12 cellular contexts compared by ENCODE assay signal in genomic region chr2:225013432-225014048, GRCh38. TPM values are rescaled to one million over a fixed set of nuclear protein-coding genes. Genes with fewer than 3 reads are reported as not detected.
DNase-seq lines count a peak whose midpoint lies in the region; ATAC-seq, FAIRE-seq and TF ChIP-seq lines count a peak whose summit lies in the region.
"Had no signal": no experiment of that assay in that cellular context is flagged by ENCODE, and none has a peak within 500 bp of the region (broad histone marks: within the 10 kb centered on the region; RNA-seq: fewer than 3 reads in every experiment).

No MANE protein-coding gene starts in this region.

- no peak overlapping the region for H2BK20ac ChIP-seq in H9 (ENCODE audit: low read depth, low read length, poor library complexity, severe bottlenecking)

- H2BK120ac ChIP-seq in mesenchymal stem cell (ENCODE audit: low read depth, low read length) (no peak overlapping the region), H9 (ENCODE audit: low read depth, low read length, poor library complexity, severe bottlenecking) (no peak overlapping the region)

- peak; percentile 49 for FAIRE-seq in GM19239 (lab: Jason Lieb, UNC)

- H3K9me3 ChIP-seq in mesenchymal stem cell (ENCODE audit: control insufficient read depth, low read length): no peaks in the 10 kb centered on the region
- no peaks in the 10 kb centered on the region for H3K9me3 ChIP-seq in H9 (ENCODE audit: control insufficient read depth, low read depth, low read length)
- H3K9me3 ChIP-seq: mucosa of descending colon, SK-N-SH had no signal

- peak overlapping the region; percentile 69 for H3K4me3 Mint-ChIP-seq in activated T-helper 17 cell treated with anti-CD3 and anti-CD28 coated beads, Interleukin-2, amount 50 U/mL, for 72 hours
- H3K4me3 Mint-ChIP-seq in H9: no peak overlapping the region

- H2BK5ac ChIP-seq in mesenchymal stem cell (ENCODE audit: low read depth, low read length, poor library complexity, severe bottlenecking): no peak overlapping the region
- no peak overlapping the region for H2BK5ac ChIP-seq in H9 (ENCODE audit: insufficient read length, low read length)

- peak overlapping the region; percentile 90 for H3K27ac Mint-ChIP-seq in activated T-helper 17 cell treated with anti-CD3 and anti-CD28 coated beads, Interleukin-2, amount 50 U/mL, for 72 hours
- H3K27ac Mint-ChIP-seq in H9: peak overlapping the region in 1 of 3 experiments; percentile 7; a peak in 1 of 7 replicates

- WGBS in mesenchymal stem cell: 80% methylated on average over 2 of the region's 2 CpGs
- no CpG with 5 or more reads among the region's 2 CpGs for WGBS in H9 (ENCODE audit: extremely low coverage, insufficient read length, low lambda C conversion rate)

- H4K91ac ChIP-seq in mesenchymal stem cell (ENCODE audit: low read length): no peak overlapping the region
- no peak overlapping the region for H4K91ac ChIP-seq in H9 (ENCODE audit: insufficient read length, low read depth, low read length)

- peak; percentile 17 for ATAC-seq in activated T-helper 17 cell treated with anti-CD3 and anti-CD28 coated beads, Interleukin-2, amount 50 U/mL, for 72 hours (replicated peaks)
- no peak for ATAC-seq in HG03342 (IDR thresholded peaks at IDR 0.05; ENCODE audit: unreplicated experiment)
- ATAC-seq in activated CD4-positive, CD25-positive, alpha-beta regulatory T cell treated with anti-CD3 and anti-CD28 coated beads, Interleukin-2, amount 50 U/mL, for 24 hours: no peak
- ATAC-seq: mucosa of descending colon had no signal

- H2AFZ ChIP-seq in ACC112 (ENCODE audit: low read length, unreplicated experiment) (no peak overlapping the region), mesenchymal stem cell (ENCODE audit: low read depth, low read length) (no peak overlapping the region), H9 (ENCODE audit: low read length) (no peak overlapping the region)

- no peak overlapping the region for H4K5ac ChIP-seq in H9 (ENCODE audit: insufficient read length, low read depth, low read length)

- no peak overlapping the region for H2BK15ac ChIP-seq in mesenchymal stem cell (ENCODE audit: low read depth, poor library complexity, severe bottlenecking)
- H2BK15ac ChIP-seq in H9 (ENCODE audit: low read depth, low read length): no peak overlapping the region

- H3K18ac ChIP-seq in mesenchymal stem cell (ENCODE audit: low read depth in 1 of 2, low read length in 2 of 2) (no peak overlapping the region), H9 (ENCODE audit: insufficient read length, low read depth, low read length) (no peak overlapping the region)

- H3K14ac ChIP-seq in mesenchymal stem cell (ENCODE audit: low read length in 2 of 2) (no peak overlapping the region), H9 (ENCODE audit: insufficient read depth, low read length) (no peak overlapping the region)

- H3K27me3 ChIP-seq in ACC112 (ENCODE audit: insufficient read depth, low read length): no peaks in the 10 kb centered on the region
- no peaks in the 10 kb centered on the region for H3K27me3 ChIP-seq in mesenchymal stem cell (ENCODE audit: control insufficient read depth in 1 of 2, insufficient read depth in 1 of 2, low read length in 2 of 2)
- no peaks in the 10 kb centered on the region for H3K27me3 ChIP-seq in H9 (ENCODE audit: insufficient read depth, low read length)

- H3K27ac ChIP-seq in ACC112 (ENCODE audit: low read depth, low read length) (peak overlapping the region; percentile 94), mesenchymal stem cell (ENCODE audit: low read length, poor library complexity, severe bottlenecking) (no peak overlapping the region), H9 (ENCODE audit: insufficient read length, low read depth, low read length) (no peak overlapping the region)

- H3K9ac ChIP-seq in mesenchymal stem cell (ENCODE audit: low read length) (no peak overlapping the region), H9 (ENCODE audit: extremely low read depth, insufficient read length, low read length) (no peak overlapping the region)
- H3K9ac ChIP-seq: SK-N-SH had no signal

- H3K56ac ChIP-seq in H9 (ENCODE audit: insufficient read length, low read depth, low read length): no peak overlapping the region

- H4K8ac ChIP-seq in mesenchymal stem cell (ENCODE audit: low read length) (no peak overlapping the region), H9 (replicated peaks; ENCODE audit: insufficient read length, low read depth, low read length) (no peak overlapping the region)

- H3K4me2 ChIP-seq in mesenchymal stem cell (ENCODE audit: low read length, poor library complexity, severe bottlenecking) (no peak overlapping the region), H9 (ENCODE audit: insufficient read depth, insufficient read length, low read length) (no peak overlapping the region)
- H3K4me2 ChIP-seq: SK-N-SH had no signal

- H3K4me3 ChIP-seq in ACC112 (ENCODE audit: low read depth, low read length): no peak overlapping the region
- no peak overlapping the region for H3K4me3 ChIP-seq in mesenchymal stem cell (ENCODE audit: insufficient read depth in 1 of 2, low read depth in 1 of 2, low read length in 2 of 2)
- H3K4me3 ChIP-seq: mucosa of descending colon had no signal

- no peaks in the 10 kb centered on the region for H4K20me1 ChIP-seq in H9 (ENCODE audit: control insufficient read depth, insufficient read depth, insufficient read length)

- H3K23ac ChIP-seq in mesenchymal stem cell (ENCODE audit: low read length in 2 of 2) (no peak overlapping the region), H9 (ENCODE audit: insufficient read length, low read depth, low read length) (no peak overlapping the region)

- peaks cover 6% of the 10 kb centered on the region for H3K36me3 Mint-ChIP-seq in activated T-helper 17 cell treated with anti-CD3 and anti-CD28 coated beads, Interleukin-2, amount 50 U/mL, for 72 hours (ENCODE audit: low read depth)
- no peaks in the 10 kb centered on the region for H3K36me3 Mint-ChIP-seq in H9 (ENCODE audit: insufficient read depth in 1 of 3, low read depth in 3 of 3)

- peaks cover 4% of the 10 kb centered on the region for H3K79me1 ChIP-seq in mesenchymal stem cell (replicated peaks; ENCODE audit: low read length, poor library complexity, severe bottlenecking)
- H3K79me1 ChIP-seq in H9 (ENCODE audit: insufficient read depth, low read depth, low read length, poor library complexity, severe bottlenecking): no peaks in the 10 kb centered on the region

- DNase-seq in GM19239 (ENCODE audit: insufficient read length, low spot score) (no peak), mesenchymal stem cell (peak; percentile 22), H9 (no peak), NCI-H510A treated with DMSO at 0.1 percent for 48 hours (lab: John Stamatoyannopoulos, UW) (no peak)
- DNase-seq: cortex of kidney, mucosa of descending colon, NCI-H187, SK-N-SH had no signal

- no peak overlapping the region for H2AK5ac ChIP-seq in mesenchymal stem cell (ENCODE audit: low read length, severe bottlenecking)
- H2AK5ac ChIP-seq in H9 (ENCODE audit: insufficient read length, low read length): no peak overlapping the region

- no peaks in the 10 kb centered on the region for H3K27me3 Mint-ChIP-seq in activated T-helper 17 cell treated with anti-CD3 and anti-CD28 coated beads, Interleukin-2, amount 50 U/mL, for 72 hours
- H3K27me3 Mint-ChIP-seq in H9 (ENCODE audit: low read depth): no peaks in the 10 kb centered on the region

- H3K9me3 Mint-ChIP-seq in activated T-helper 17 cell treated with anti-CD3 and anti-CD28 coated beads, Interleukin-2, amount 50 U/mL, for 72 hours: no peaks in the 10 kb centered on the region
- no peaks in the 10 kb centered on the region for H3K9me3 Mint-ChIP-seq in H9

- H3K23me2 ChIP-seq in H9 (ENCODE audit: insufficient read length, low read depth, low read length, poor library complexity, severe bottlenecking): no peaks in the 10 kb centered on the region

- H3K4me1 ChIP-seq in ACC112 (ENCODE audit: control insufficient read depth, insufficient read depth, low read length, unreplicated experiment) (peaks cover 55% of the 10 kb centered on the region), mesenchymal stem cell (ENCODE audit: control insufficient read depth, insufficient read depth, low read depth, low read length) (peaks cover 8% of the 10 kb centered on the region), H9 (ENCODE audit: insufficient read depth, low read length) (no peaks in the 10 kb centered on the region)

- TF ChIP-seq CTCF in H9 (conservative IDR thresholded peaks at IDR 0.05): no peak

- no peak overlapping the region for H2BK12ac ChIP-seq in mesenchymal stem cell (ENCODE audit: low read length in 2 of 2)
- no peak overlapping the region for H2BK12ac ChIP-seq in H9 (ENCODE audit: insufficient read length, low read depth, low read length)

- H3K4ac ChIP-seq in mesenchymal stem cell (ENCODE audit: low read depth in 1 of 2, low read length in 2 of 2) (no peak overlapping the region), H9 (ENCODE audit: low read depth, low read length) (no peak overlapping the region)

- H3K4me1 Mint-ChIP-seq in activated T-helper 17 cell treated with anti-CD3 and anti-CD28 coated beads, Interleukin-2, amount 50 U/mL, for 72 hours: peaks cover 50% of the 10 kb centered on the region
- H3K4me1 Mint-ChIP-seq in H9: peaks cover 13 to 18% of the 10 kb centered on the region in 2 experiments

- peaks cover 68% of the 10 kb centered on the region for H3K79me2 ChIP-seq in ACC112 (ENCODE audit: control insufficient read depth, insufficient read depth, low read length, unreplicated experiment)
- no peaks in the 10 kb centered on the region for H3K79me2 ChIP-seq in H9 (ENCODE audit: insufficient read depth, low read length)

- H3K36me3 ChIP-seq in ACC112 (ENCODE audit: insufficient read depth, low read length): no peaks in the 10 kb centered on the region
- H3K36me3 ChIP-seq in mesenchymal stem cell (ENCODE audit: control insufficient read depth in 1 of 2, insufficient read depth in 2 of 2, low read depth in 1 of 2, low read length in 2 of 2): no peaks in the 10 kb centered on the region

- H3T11ph ChIP-seq in H9 (ENCODE audit: low read length): no peak overlapping the region

RNA-seq across cellular contexts. Expression of gene DOCK10, which starts 28.7 kb away (rescaled TPM):
- 100 to 1,000 TPM; 142 to 227 TPM for total RNA-seq in activated T-helper 17 cell treated with anti-CD3 and anti-CD28 coated beads, Interleukin-2, amount 50 U/mL, for 72 hours
- 5.5 TPM for polyA plus RNA-seq in mesenchymal stem cell (2013, experiment 1 of 2)
- 5.1 TPM for polyA plus RNA-seq in mesenchymal stem cell (2013, experiment 2 of 2)
- total RNA-seq in H9 (2021): 0.61 and 0.79 TPM in 2 replicates

Comparison
In these comparisons a context has a peak if more than half of its experiments do, and no peak if none do; other contexts are left out.
1. RNA of gene DOCK10, which starts 28.7 kb away (total RNA-seq): 142 to 227 TPM in activated T-helper 17 cell treated with anti-CD3 and anti-CD28 coated beads, Interleukin-2, amount 50 U/mL, for 72 hours; 0.61 to 0.79 TPM in H9; every median in the first group is over 10 times any median in the second.